In genomic region chr16:77452243-77452642, GRCh38 we compare ENCODE assay signal across 1 cellular context.
TF ChIP-seq lines count a peak whose summit lies in the region.

No MANE protein-coding gene starts in this region.

TF ChIP-seq in A549, 52 proteins besides CTCF, POLR2A, EP300 and RAD21 (continued from another document):
- TF ChIP-seq REST (IDR thresholded peaks at IDR 0.05) (no peak), BHLHE40 (IDR thresholded peaks at IDR 0.05; ENCODE audit: low read depth, low read length) (no peak), RCOR1 (IDR thresholded peaks at IDR 0.05; ENCODE audit: low read depth, low read length) (no peak), POLR2AphosphoS2 (conservative IDR thresholded peaks at IDR 0.05; ENCODE audit: low read length) (no peak), RFX5 (IDR thresholded peaks at IDR 0.05) (no peak), NPAS2 (CRISPR knock-in tag; IDR thresholded peaks at IDR 0.05; ENCODE audit: borderline replicate concordance) (no peak)
